16 cellular contexts compared by ENCODE assay signal in genomic region chr1:229093258-229093540, GRCh38.
DNase-seq lines count a peak whose midpoint lies in the region; ATAC-seq, FAIRE-seq and TF ChIP-seq lines count a peak whose summit lies in the region.
"Had no signal": no experiment of that assay in that cellular context is flagged by ENCODE, and none has a peak within 500 bp of the region (broad histone marks: within the 10 kb centered on the region; RNA-seq: fewer than 3 reads in every experiment).

No MANE protein-coding gene starts in this region.

- no peak for DNase-seq in CD4-positive, CD25-positive, alpha-beta regulatory T cell
- DNase-seq in T-helper 17 cell, result no peak
- DNase-seq in keratinocyte (ENCODE audit: low read depth, low spot score), result no peak
- DNase-seq in stimulated activated naive B cell treated with anti-CD40 and anti-IgM and Interleukin-4, amounts not matched to agents 10 μg/mL and 1 μg/mL and 100 μg/mL, for 72 hours, result no peak
- DNase-seq in SKM-1 treated with dmso at 0.1 percent for 144 hours (lab: John Stamatoyannopoulos, UW; ENCODE audit: unreplicated experiment), result no peak
- DNase-seq: activated CD8-positive, alpha-beta memory T cell treated with anti-CD3 and anti-CD28 coated beads for 24 hours; activated effector memory CD4-positive, alpha-beta T cell treated with Interleukin-2 at 50 U/mL for 16 hours; stimulated activated naive CD8-positive, alpha-beta T cell treated with anti-CD3 and anti-CD28 coated beads, Interleukin-15, amount 100 ng/mL, for 72 hours had no signal

- peaks cover 0 to 7% (median 2%) of the 10 kb centered on the region in 4 donors for H3K4me1 Mint-ChIP-seq in CD4-positive, CD25-positive, alpha-beta regulatory T cell
- peaks cover 4% of the 10 kb centered on the region for H3K4me1 Mint-ChIP-seq in T-helper 17 cell
- H3K4me1 Mint-ChIP-seq in stimulated activated memory B cell treated with anti-CD40 and anti-IgM and Interleukin-4, amounts not matched to agents 10 μg/mL and 1 μg/mL and 100 μg/mL, for 72 hours, result peaks cover 22% of the 10 kb centered on the region
- H3K4me1 Mint-ChIP-seq in stimulated activated naive B cell treated with anti-CD40 and anti-IgM and Interleukin-4, amounts not matched to agents 10 μg/mL and 1 μg/mL and 100 μg/mL, for 72 hours, result peaks cover 4 to 14% of the 10 kb centered on the region in 2 donors
- no peaks in the 10 kb centered on the region for H3K4me1 Mint-ChIP-seq in activated T-helper 17 cell treated with anti-CD3 and anti-CD28 coated beads, Interleukin-2, amount 50 U/mL, for 72 hours

- H3K27ac Mint-ChIP-seq in CD4-positive, CD25-positive, alpha-beta regulatory T cell, result peak overlapping the region in 2 of 3 donors; percentile 13 to 62
- peak overlapping the region; percentile 59 for H3K27ac Mint-ChIP-seq in T-helper 17 cell
- H3K27ac Mint-ChIP-seq in stimulated activated memory B cell treated with anti-CD40 and anti-IgM and Interleukin-4, amounts not matched to agents 10 μg/mL and 1 μg/mL and 100 μg/mL, for 72 hours, result peak overlapping the region; percentile 58
- no peak overlapping the region for H3K27ac Mint-ChIP-seq in stimulated activated naive B cell treated with anti-CD40 and anti-IgM and Interleukin-4, amounts not matched to agents 10 μg/mL and 1 μg/mL and 100 μg/mL, for 72 hours
- no peak overlapping the region for H3K27ac Mint-ChIP-seq in activated T-helper 17 cell treated with anti-CD3 and anti-CD28 coated beads, Interleukin-2, amount 50 U/mL, for 72 hours
- H3K27ac Mint-ChIP-seq: memory B cell had no signal

- peak overlapping the region; percentile 7 for H3K4me2 ChIP-seq in keratinocyte (ENCODE audit: control insufficient read depth, extremely low read depth, insufficient read depth, low read depth, low read length)

- no peaks in the 10 kb centered on the region for H3K9me1 ChIP-seq in keratinocyte (ENCODE audit: control insufficient read depth, extremely low read depth, insufficient read depth, low read length)

- ATAC-seq in CD4-positive, CD25-positive, alpha-beta regulatory T cell (ENCODE audit: low read depth in 2 of 2), result no peak
- ATAC-seq in T-helper 17 cell, result no peak
- no peak for ATAC-seq in stimulated activated memory B cell treated with anti-CD40 and anti-IgM and Interleukin-4, amounts not matched to agents 10 μg/mL and 1 μg/mL and 100 μg/mL, for 72 hours
- ATAC-seq in stimulated activated naive B cell treated with anti-CD40 and anti-IgM and Interleukin-4, amounts not matched to agents 10 μg/mL and 1 μg/mL and 100 μg/mL, for 72 hours (replicated peaks), result no peak
- ATAC-seq in activated T-helper 17 cell treated with anti-CD3 and anti-CD28 coated beads, Interleukin-2, amount 50 U/mL, for 72 hours (replicated peaks), result no peak
- ATAC-seq in GM19328 (IDR thresholded peaks at IDR 0.05; ENCODE audit: unreplicated experiment), result no peak
- ATAC-seq: SK-N-SH treated with all-trans-retinoic acid at 6 μM for 48 hours; stimulated activated naive CD8-positive, alpha-beta T cell treated with anti-CD3 and anti-CD28 coated beads, Interleukin-15, amount 100 ng/mL, for 72 hours had no signal

- FAIRE-seq in keratinocyte (lab: Jason Lieb, UNC), result no peak
- FAIRE-seq: GM19239 had no signal

- H3K4me3 Mint-ChIP-seq in CD4-positive, CD25-positive, alpha-beta regulatory T cell, result no peak overlapping the region
- no peak overlapping the region for H3K4me3 Mint-ChIP-seq in T-helper 17 cell
- H3K4me3 Mint-ChIP-seq in stimulated activated memory B cell treated with anti-CD40 and anti-IgM and Interleukin-4, amounts not matched to agents 10 μg/mL and 1 μg/mL and 100 μg/mL, for 72 hours, result no peak overlapping the region
- no peak overlapping the region for H3K4me3 Mint-ChIP-seq in stimulated activated naive B cell treated with anti-CD40 and anti-IgM and Interleukin-4, amounts not matched to agents 10 μg/mL and 1 μg/mL and 100 μg/mL, for 72 hours
- H3K4me3 Mint-ChIP-seq in activated T-helper 17 cell treated with anti-CD3 and anti-CD28 coated beads, Interleukin-2, amount 50 U/mL, for 72 hours, result no peak overlapping the region
- H3K4me3 Mint-ChIP-seq: stimulated activated naive CD8-positive, alpha-beta T cell treated with anti-CD3 and anti-CD28 coated beads, Interleukin-15, amount 100 ng/mL, for 72 hours had no signal

- peaks cover 5% of the 10 kb centered on the region for H3K27me3 Mint-ChIP-seq in CD4-positive, CD25-positive, alpha-beta regulatory T cell
- H3K27me3 Mint-ChIP-seq in T-helper 17 cell, result peaks cover 5% of the 10 kb centered on the region
- H3K27me3 Mint-ChIP-seq in stimulated activated memory B cell treated with anti-CD40 and anti-IgM and Interleukin-4, amounts not matched to agents 10 μg/mL and 1 μg/mL and 100 μg/mL, for 72 hours, result peaks cover 17% of the 10 kb centered on the region
- H3K27me3 Mint-ChIP-seq in stimulated activated naive B cell treated with anti-CD40 and anti-IgM and Interleukin-4, amounts not matched to agents 10 μg/mL and 1 μg/mL and 100 μg/mL, for 72 hours, result peaks cover 0 to 6% of the 10 kb centered on the region in 2 donors
- no peaks in the 10 kb centered on the region for H3K27me3 Mint-ChIP-seq in activated T-helper 17 cell treated with anti-CD3 and anti-CD28 coated beads, Interleukin-2, amount 50 U/mL, for 72 hours
- H3K27me3 Mint-ChIP-seq: stimulated activated naive CD8-positive, alpha-beta T cell treated with anti-CD3 and anti-CD28 coated beads, Interleukin-15, amount 100 ng/mL, for 72 hours had no signal

- no peak overlapping the region for H2AFZ ChIP-seq in keratinocyte (ENCODE audit: control insufficient read depth, low read length)

- dilution Hi-C loops in keratinocyte (cut with MboI; ENCODE audit: extremely low pct_ligation_motif_present, low sequenced_read_pairs), result no loop called here

- no peaks in the 10 kb centered on the region for H3K36me3 Mint-ChIP-seq in CD4-positive, CD25-positive, alpha-beta regulatory T cell
- no peaks in the 10 kb centered on the region for H3K36me3 Mint-ChIP-seq in T-helper 17 cell (ENCODE audit: low read depth)
- H3K36me3 Mint-ChIP-seq in stimulated activated memory B cell treated with anti-CD40 and anti-IgM and Interleukin-4, amounts not matched to agents 10 μg/mL and 1 μg/mL and 100 μg/mL, for 72 hours, result no peaks in the 10 kb centered on the region
- no peaks in the 10 kb centered on the region for H3K36me3 Mint-ChIP-seq in stimulated activated naive B cell treated with anti-CD40 and anti-IgM and Interleukin-4, amounts not matched to agents 10 μg/mL and 1 μg/mL and 100 μg/mL, for 72 hours
- H3K36me3 Mint-ChIP-seq in activated T-helper 17 cell treated with anti-CD3 and anti-CD28 coated beads, Interleukin-2, amount 50 U/mL, for 72 hours (ENCODE audit: low read depth), result no peaks in the 10 kb centered on the region

- no peaks in the 10 kb centered on the region for H3K79me2 ChIP-seq in keratinocyte (ENCODE audit: control insufficient read depth, insufficient read depth, low read length)

- H3K4me3 ChIP-seq in CD4-positive, CD25-positive, alpha-beta regulatory T cell (ENCODE audit: low read depth, low read length), result no peak overlapping the region
- H3K4me3 ChIP-seq in keratinocyte (ENCODE audit: control insufficient read depth in 2 of 3, extremely low read depth in 1 of 3, insufficient read depth in 2 of 3, low read depth in 1 of 3, low read length in 3 of 3), result no peak overlapping the region
- H3K4me3 ChIP-seq: skin epidermis had no signal

- no peaks in the 10 kb centered on the region for H3K4me1 ChIP-seq in CD4-positive, CD25-positive, alpha-beta regulatory T cell (ENCODE audit: control insufficient read depth, insufficient read depth, low read length, poor library complexity, severe bottlenecking)
- peaks cover 19% of the 10 kb centered on the region for H3K4me1 ChIP-seq in keratinocyte (ENCODE audit: control insufficient read depth, extremely low read depth, insufficient read depth, low read length)

- no peaks in the 10 kb centered on the region for H3K9me3 ChIP-seq in CD4-positive, CD25-positive, alpha-beta regulatory T cell (ENCODE audit: control insufficient read depth in 2 of 2, low read length in 2 of 2)
- H3K9me3 ChIP-seq in T-helper 17 cell (ENCODE audit: control insufficient read depth, low read length, poor library complexity, severe bottlenecking) (no peaks in the 10 kb centered on the region), keratinocyte (ENCODE audit: control insufficient read depth, low read depth, low read length) (peaks cover 2% of the 10 kb centered on the region)
- H3K9me3 ChIP-seq: neutrophil had no signal

- no peaks in the 10 kb centered on the region for H3K27me3 ChIP-seq in CD4-positive, CD25-positive, alpha-beta regulatory T cell (ENCODE audit: control insufficient read depth, insufficient read depth, low read length)
- H3K27me3 ChIP-seq in keratinocyte (ENCODE audit: control insufficient read depth, extremely low read depth, insufficient read depth, low read length), result peaks cover 2% of the 10 kb centered on the region
- H3K27me3 ChIP-seq: neutrophil had no signal

- H3K36me3 ChIP-seq in CD4-positive, CD25-positive, alpha-beta regulatory T cell (ENCODE audit: control insufficient read depth, insufficient read depth, low read length), result no peaks in the 10 kb centered on the region
- no peaks in the 10 kb centered on the region for H3K36me3 ChIP-seq in keratinocyte (ENCODE audit: control insufficient read depth in 2 of 2, extremely low read depth in 1 of 2, insufficient read depth in 2 of 2, low read length in 2 of 2)
- H3K36me3 ChIP-seq: neutrophil had no signal

- no peak for TF ChIP-seq CTCF in keratinocyte (optimal IDR thresholded peaks at IDR 0.05 in 1 of 3, IDR thresholded peaks at IDR 0.05 in 1 of 3, conservative IDR thresholded peaks at IDR 0.05 in 1 of 3; ENCODE audit: extremely low read depth in 1 of 3, insufficient read depth in 2 of 3, low read length in 3 of 3)

- H3K27ac ChIP-seq in CD4-positive, CD25-positive, alpha-beta regulatory T cell (ENCODE audit: insufficient read depth, low read length, poor library complexity, severe bottlenecking), result no peak overlapping the region
- H3K27ac ChIP-seq in keratinocyte (ENCODE audit: control insufficient read depth, insufficient read depth, low read length), result no peak overlapping the region
- H3K27ac ChIP-seq: neutrophil had no signal

- H4K20me1 ChIP-seq in keratinocyte (ENCODE audit: control insufficient read depth, extremely low read depth, insufficient read depth, low read length), result no peaks in the 10 kb centered on the region

- H3K9me3 Mint-ChIP-seq in CD4-positive, CD25-positive, alpha-beta regulatory T cell, result no peaks in the 10 kb centered on the region
- no peaks in the 10 kb centered on the region for H3K9me3 Mint-ChIP-seq in stimulated activated memory B cell treated with anti-CD40 and anti-IgM and Interleukin-4, amounts not matched to agents 10 μg/mL and 1 μg/mL and 100 μg/mL, for 72 hours
- H3K9me3 Mint-ChIP-seq in stimulated activated naive B cell treated with anti-CD40 and anti-IgM and Interleukin-4, amounts not matched to agents 10 μg/mL and 1 μg/mL and 100 μg/mL, for 72 hours, result no peaks in the 10 kb centered on the region
- no peaks in the 10 kb centered on the region for H3K9me3 Mint-ChIP-seq in activated T-helper 17 cell treated with anti-CD3 and anti-CD28 coated beads, Interleukin-2, amount 50 U/mL, for 72 hours
- H3K9me3 Mint-ChIP-seq: memory B cell; stimulated activated naive CD8-positive, alpha-beta T cell treated with anti-CD3 and anti-CD28 coated beads, Interleukin-15, amount 100 ng/mL, for 72 hours had no signal

- H3K9ac ChIP-seq in keratinocyte (ENCODE audit: control insufficient read depth, extremely low read depth, insufficient read depth, low read length), result no peak overlapping the region

Comparison
In these comparisons a context has a peak if more than half of its experiments do, and no peak if none do; other contexts are left out.
1. H3K27ac Mint-ChIP-seq: peak in CD4-positive, CD25-positive, alpha-beta regulatory T cell (2 of 3), T-helper 17 cell (single experiment) and stimulated activated memory B cell treated with anti-CD40 and anti-IgM and Interleukin-4, amounts not matched to agents 10 μg/mL and 1 μg/mL and 100 μg/mL, for 72 hours (single experiment); none in stimulated activated naive B cell treated with anti-CD40 and anti-IgM and Interleukin-4, amounts not matched to agents 10 μg/mL and 1 μg/mL and 100 μg/mL, for 72 hours (single experiment) and activated T-helper 17 cell treated with anti-CD3 and anti-CD28 coated beads, Interleukin-2, amount 50 U/mL, for 72 hours (single experiment).